ENCODE assay signal across 1 cellular context in genomic region chr19:58575183-58576041, GRCh38.
TF ChIP-seq lines count a peak whose summit lies in the region.

No MANE protein-coding gene starts in this region.

TF ChIP-seq in HepG2, 621 proteins besides CTCF, POLR2A, EP300 and RAD21 (continued from another document and continues in another):
- TF ChIP-seq JUNB (CRISPR knock-in tag; IDR thresholded peaks at IDR 0.05; ENCODE audit: borderline replicate concordance), result no peak
- TF ChIP-seq CENPBD1 (CRISPR knock-in tag; IDR thresholded peaks at IDR 0.05; ENCODE audit: borderline replicate concordance, low read depth), result no peak
- TF ChIP-seq, protein P1, sequence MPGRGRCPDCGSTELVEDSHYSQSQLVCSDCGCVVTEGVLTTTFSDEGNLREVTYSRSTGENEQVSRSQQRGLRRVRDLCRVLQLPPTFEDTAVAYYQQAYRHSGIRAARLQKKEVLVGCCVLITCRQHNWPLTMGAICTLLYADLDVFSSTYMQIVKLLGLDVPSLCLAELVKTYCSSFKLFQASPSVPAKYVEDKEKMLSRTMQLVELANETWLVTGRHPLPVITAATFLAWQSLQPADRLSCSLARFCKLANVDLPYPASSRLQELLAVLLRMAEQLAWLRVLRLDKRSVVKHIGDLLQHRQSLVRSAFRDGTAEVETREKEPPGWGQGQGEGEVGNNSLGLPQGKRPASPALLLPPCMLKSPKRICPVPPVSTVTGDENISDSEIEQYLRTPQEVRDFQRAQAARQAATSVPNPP (CRISPR knock-in tag; IDR thresholded peaks at IDR 0.05), result 0 out of 2 replicates have a peak, but pooled peaks have one; percentile 28
- TF ChIP-seq RBFOX2 (IDR thresholded peaks at IDR 0.05; ENCODE audit: low read depth, low read length), result peak; percentile 96
- no peak for TF ChIP-seq ZNF761 (CRISPR knock-in tag; conservative IDR thresholded peaks at IDR 0.05)
- TF ChIP-seq BCL6 (CRISPR knock-in tag; IDR thresholded peaks at IDR 0.05), result no peak
- TF ChIP-seq NRL (CRISPR knock-in tag; IDR thresholded peaks at IDR 0.05; ENCODE audit: borderline replicate concordance), result no peak; the same call in 1 of the 2 replicates
- peak; percentile 73 for TF ChIP-seq FOXC1 (CRISPR knock-in tag; IDR thresholded peaks at IDR 0.05; ENCODE audit: borderline replicate concordance)
- TF ChIP-seq TEAD2 (CRISPR knock-in tag; IDR thresholded peaks at IDR 0.05), result no peak
- peak; percentile 69; the same call in 1 of the 2 replicates for TF ChIP-seq ZSCAN12 (CRISPR knock-in tag; IDR thresholded peaks at IDR 0.05)
- no peak for TF ChIP-seq KDM4B (CRISPR knock-in tag; IDR thresholded peaks at IDR 0.05)
- TF ChIP-seq ZNF652 (CRISPR knock-in tag; IDR thresholded peaks at IDR 0.05; ENCODE audit: borderline replicate concordance, low read depth), result no peak
- no peak for TF ChIP-seq ZNF770 (CRISPR knock-in tag; IDR thresholded peaks at IDR 0.05)
- 0 out of 2 replicates have a peak, but pooled peaks have one; percentile 53 for TF ChIP-seq KLF9 (CRISPR knock-in tag; IDR thresholded peaks at IDR 0.05; ENCODE audit: low read depth)
- no peak for TF ChIP-seq ETV5 (CRISPR knock-in tag; IDR thresholded peaks at IDR 0.05; ENCODE audit: borderline replicate concordance)
- peak; percentile 71; the same call in 1 of the 2 replicates for TF ChIP-seq ZNF367 (CRISPR knock-in tag; IDR thresholded peaks at IDR 0.05; ENCODE audit: borderline replicate concordance)
- no peak for TF ChIP-seq ZNF253 (CRISPR knock-in tag; IDR thresholded peaks at IDR 0.05; ENCODE audit: borderline replicate concordance)
- no peak for TF ChIP-seq ZKSCAN5 (CRISPR knock-in tag; IDR thresholded peaks at IDR 0.05)
- no peak for TF ChIP-seq TMF1 (CRISPR knock-in tag; IDR thresholded peaks at IDR 0.05; ENCODE audit: low read depth)
- TF ChIP-seq SKIL (CRISPR knock-in tag; IDR thresholded peaks at IDR 0.05; ENCODE audit: borderline replicate concordance), result no peak
- no peak; the same call in 1 of the 2 replicates for TF ChIP-seq IRX3 (CRISPR knock-in tag; IDR thresholded peaks at IDR 0.05; ENCODE audit: borderline replicate concordance, low read depth)
- TF ChIP-seq, protein P2, sequence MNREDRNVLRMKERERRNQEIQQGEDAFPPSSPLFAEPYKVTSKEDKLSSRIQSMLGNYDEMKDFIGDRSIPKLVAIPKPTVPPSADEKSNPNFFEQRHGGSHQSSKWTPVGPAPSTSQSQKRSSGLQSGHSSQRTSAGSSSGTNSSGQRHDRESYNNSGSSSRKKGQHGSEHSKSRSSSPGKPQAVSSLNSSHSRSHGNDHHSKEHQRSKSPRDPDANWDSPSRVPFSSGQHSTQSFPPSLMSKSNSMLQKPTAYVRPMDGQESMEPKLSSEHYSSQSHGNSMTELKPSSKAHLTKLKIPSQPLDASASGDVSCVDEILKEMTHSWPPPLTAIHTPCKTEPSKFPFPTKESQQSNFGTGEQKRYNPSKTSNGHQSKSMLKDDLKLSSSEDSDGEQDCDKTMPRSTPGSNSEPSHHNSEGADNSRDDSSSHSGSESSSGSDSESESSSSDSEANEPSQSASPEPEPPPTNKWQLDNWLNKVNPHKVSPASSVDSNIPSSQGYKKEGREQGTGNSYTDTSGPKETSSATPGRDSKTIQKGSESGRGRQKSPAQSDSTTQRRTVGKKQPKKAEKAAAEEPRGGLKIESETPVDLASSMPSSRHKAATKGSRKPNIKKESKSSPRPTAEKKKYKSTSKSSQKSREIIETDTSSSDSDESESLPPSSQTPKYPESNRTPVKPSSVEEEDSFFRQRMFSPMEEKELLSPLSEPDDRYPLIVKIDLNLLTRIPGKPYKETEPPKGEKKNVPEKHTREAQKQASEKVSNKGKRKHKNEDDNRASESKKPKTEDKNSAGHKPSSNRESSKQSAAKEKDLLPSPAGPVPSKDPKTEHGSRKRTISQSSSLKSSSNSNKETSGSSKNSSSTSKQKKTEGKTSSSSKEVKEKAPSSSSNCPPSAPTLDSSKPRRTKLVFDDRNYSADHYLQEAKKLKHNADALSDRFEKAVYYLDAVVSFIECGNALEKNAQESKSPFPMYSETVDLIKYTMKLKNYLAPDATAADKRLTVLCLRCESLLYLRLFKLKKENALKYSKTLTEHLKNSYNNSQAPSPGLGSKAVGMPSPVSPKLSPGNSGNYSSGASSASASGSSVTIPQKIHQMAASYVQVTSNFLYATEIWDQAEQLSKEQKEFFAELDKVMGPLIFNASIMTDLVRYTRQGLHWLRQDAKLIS (CRISPR knock-in tag; IDR thresholded peaks at IDR 0.05), result no peak
- TF ChIP-seq, protein P3, sequence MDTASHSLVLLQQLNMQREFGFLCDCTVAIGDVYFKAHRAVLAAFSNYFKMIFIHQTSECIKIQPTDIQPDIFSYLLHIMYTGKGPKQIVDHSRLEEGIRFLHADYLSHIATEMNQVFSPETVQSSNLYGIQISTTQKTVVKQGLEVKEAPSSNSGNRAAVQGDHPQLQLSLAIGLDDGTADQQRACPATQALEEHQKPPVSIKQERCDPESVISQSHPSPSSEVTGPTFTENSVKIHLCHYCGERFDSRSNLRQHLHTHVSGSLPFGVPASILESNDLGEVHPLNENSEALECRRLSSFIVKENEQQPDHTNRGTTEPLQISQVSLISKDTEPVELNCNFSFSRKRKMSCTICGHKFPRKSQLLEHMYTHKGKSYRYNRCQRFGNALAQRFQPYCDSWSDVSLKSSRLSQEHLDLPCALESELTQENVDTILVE (CRISPR knock-in tag; IDR thresholded peaks at IDR 0.05), result peak; percentile 75; the same call in 1 of the 2 replicates
- TF ChIP-seq ZC3H4 (CRISPR knock-in tag; IDR thresholded peaks at IDR 0.05; ENCODE audit: borderline replicate concordance), result no peak
- TF ChIP-seq SALL1 (CRISPR knock-in tag; IDR thresholded peaks at IDR 0.05), result peak; percentile 76
- TF ChIP-seq AGO2 (optimal IDR thresholded peaks at IDR 0.05; ENCODE audit: low read depth, low read length), result peak; percentile 89
- TF ChIP-seq CHD4 (IDR thresholded peaks at IDR 0.05; ENCODE audit: borderline replicate concordance, low read length), result no peak
- TF ChIP-seq, protein P4, sequence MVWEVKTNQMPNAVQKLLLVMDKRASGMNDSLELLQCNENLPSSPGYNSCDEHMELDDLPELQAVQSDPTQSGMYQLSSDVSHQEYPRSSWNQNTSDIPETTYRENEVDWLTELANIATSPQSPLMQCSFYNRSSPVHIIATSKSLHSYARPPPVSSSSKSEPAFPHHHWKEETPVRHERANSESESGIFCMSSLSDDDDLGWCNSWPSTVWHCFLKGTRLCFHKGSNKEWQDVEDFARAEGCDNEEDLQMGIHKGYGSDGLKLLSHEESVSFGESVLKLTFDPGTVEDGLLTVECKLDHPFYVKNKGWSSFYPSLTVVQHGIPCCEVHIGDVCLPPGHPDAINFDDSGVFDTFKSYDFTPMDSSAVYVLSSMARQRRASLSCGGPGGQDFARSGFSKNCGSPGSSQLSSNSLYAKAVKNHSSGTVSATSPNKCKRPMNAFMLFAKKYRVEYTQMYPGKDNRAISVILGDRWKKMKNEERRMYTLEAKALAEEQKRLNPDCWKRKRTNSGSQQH (CRISPR knock-in tag; IDR thresholded peaks at IDR 0.05; ENCODE audit: low read depth), result no peak
- 0 out of 2 replicates have a peak, but pooled peaks have one; percentile 24 for TF ChIP-seq ZNF280D (CRISPR knock-in tag; IDR thresholded peaks at IDR 0.05)
- TF ChIP-seq ARNTL (CRISPR knock-in tag; IDR thresholded peaks at IDR 0.05), result 0 out of 2 replicates have a peak, but pooled peaks have one; percentile 46
- no peak for TF ChIP-seq ZNF674 (CRISPR knock-in tag; IDR thresholded peaks at IDR 0.05; ENCODE audit: low read depth)
- TF ChIP-seq ZBTB39 (CRISPR knock-in tag; IDR thresholded peaks at IDR 0.05), result 0 out of 2 replicates have a peak, but pooled peaks have one; percentile 38
- TF ChIP-seq ZNF569 (CRISPR knock-in tag; IDR thresholded peaks at IDR 0.05; ENCODE audit: borderline replicate concordance), result no peak
- TF ChIP-seq SRSF9 (IDR thresholded peaks at IDR 0.05; ENCODE audit: borderline replicate concordance, insufficient read depth, low read depth, low read length, poor library complexity, severe bottlenecking), result no peak
- no peak for TF ChIP-seq ZNF816 (CRISPR knock-in tag; IDR thresholded peaks at IDR 0.05; ENCODE audit: borderline replicate concordance)
- TF ChIP-seq ZNF670 (CRISPR knock-in tag; IDR thresholded peaks at IDR 0.05; ENCODE audit: borderline replicate concordance), result 0 out of 2 replicates have a peak, but pooled peaks have one; percentile 56
- TF ChIP-seq, protein P5, sequence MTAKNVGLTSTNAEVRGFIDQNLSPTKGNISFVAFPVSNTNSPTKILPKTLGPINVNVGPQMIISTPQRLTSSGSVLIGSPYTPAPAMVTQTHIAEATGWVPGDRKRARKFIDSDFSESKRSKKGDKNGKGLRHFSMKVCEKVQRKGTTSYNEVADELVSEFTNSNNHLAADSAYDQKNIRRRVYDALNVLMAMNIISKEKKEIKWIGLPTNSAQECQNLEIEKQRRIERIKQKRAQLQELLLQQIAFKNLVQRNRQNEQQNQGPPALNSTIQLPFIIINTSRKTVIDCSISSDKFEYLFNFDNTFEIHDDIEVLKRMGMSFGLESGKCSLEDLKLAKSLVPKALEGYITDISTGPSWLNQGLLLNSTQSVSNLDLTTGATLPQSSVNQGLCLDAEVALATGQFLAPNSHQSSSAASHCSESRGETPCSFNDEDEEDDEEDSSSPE (CRISPR knock-in tag; IDR thresholded peaks at IDR 0.05), result 0 out of 2 replicates have a peak, but pooled peaks have one; percentile 26
- peak; percentile 77 for TF ChIP-seq ZNF264 (CRISPR knock-in tag; IDR thresholded peaks at IDR 0.05)
- no peak for TF ChIP-seq PTBP1 (IDR thresholded peaks at IDR 0.05; ENCODE audit: low read depth, low read length, poor library complexity, severe bottlenecking)
- peak; percentile 81; the same call in 1 of the 2 replicates for TF ChIP-seq SAFB2 (CRISPR knock-in tag; IDR thresholded peaks at IDR 0.05; ENCODE audit: borderline replicate concordance, low read depth)
- peak; percentile 33; the same call in 1 of the 2 replicates for TF ChIP-seq GABPA (IDR thresholded peaks at IDR 0.05; ENCODE audit: low read depth, low read length)
- TF ChIP-seq GABPA (CRISPR knock-in tag; IDR thresholded peaks at IDR 0.05; ENCODE audit: low read depth), result peak; percentile 63
- peak; percentile 80 for TF ChIP-seq SRSF1 (optimal IDR thresholded peaks at IDR 0.05; ENCODE audit: low read depth, low read length)
